Comparison of ENCODE assay signal across 11 cellular contexts in the genomic region with DNA sequence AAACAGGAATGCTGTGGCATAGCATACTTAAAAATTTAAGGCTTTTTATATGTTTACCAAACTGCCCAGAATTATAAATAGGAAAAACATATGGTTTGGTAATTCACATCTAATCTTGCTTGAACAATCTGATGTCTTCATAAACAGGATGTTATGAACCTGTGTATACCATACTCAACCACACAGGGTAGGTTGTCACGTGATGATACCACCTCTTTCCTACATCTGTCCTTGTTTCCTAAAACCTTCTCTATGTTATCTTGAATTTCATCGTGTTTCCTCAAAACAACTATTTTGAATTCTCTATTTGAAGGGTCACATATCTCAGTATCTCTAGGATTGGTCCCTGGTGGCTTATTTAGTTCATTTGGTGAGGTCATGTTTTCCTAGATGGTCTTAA.
"Had no signal": no experiment of that assay in that cellular context is flagged by ENCODE, and none has a peak within 500 bp of the region (broad histone marks: within the 10 kb centered on the region; RNA-seq: fewer than 3 reads in every experiment).

No MANE protein-coding gene starts in this region.

- H3K27ac Mint-ChIP-seq: GM23338, H9, HFFc6 had no signal

- H3K4me3 ChIP-seq: GM23248, GM23338, HAP-1 had no signal

- H3K4me2 ChIP-seq: GM23338 had no signal

- H3K9me3 ChIP-seq: HAP-1 had no signal

- H3K27ac ChIP-seq: GM23248 had no signal

- DNase-seq: GM23248, GOT3, H7, H9, HCEC 1CT, HFFc6 had no signal

- H2AFZ ChIP-seq: GM23248 had no signal

- H3K4me3 Mint-ChIP-seq: GM23338, H9, HFFc6 had no signal

- H3K9me3 Mint-ChIP-seq: GM23338, H9, HFFc6 had no signal

- ATAC-seq: GM23338, HCT116 had no signal

- H3K4me1 ChIP-seq: HAP-1 had no signal

- FAIRE-seq: H1, H54 had no signal

- H3K9ac ChIP-seq: GM23248 had no signal

- H3K36me3 ChIP-seq: HAP-1 had no signal
